In the genomic region with DNA sequence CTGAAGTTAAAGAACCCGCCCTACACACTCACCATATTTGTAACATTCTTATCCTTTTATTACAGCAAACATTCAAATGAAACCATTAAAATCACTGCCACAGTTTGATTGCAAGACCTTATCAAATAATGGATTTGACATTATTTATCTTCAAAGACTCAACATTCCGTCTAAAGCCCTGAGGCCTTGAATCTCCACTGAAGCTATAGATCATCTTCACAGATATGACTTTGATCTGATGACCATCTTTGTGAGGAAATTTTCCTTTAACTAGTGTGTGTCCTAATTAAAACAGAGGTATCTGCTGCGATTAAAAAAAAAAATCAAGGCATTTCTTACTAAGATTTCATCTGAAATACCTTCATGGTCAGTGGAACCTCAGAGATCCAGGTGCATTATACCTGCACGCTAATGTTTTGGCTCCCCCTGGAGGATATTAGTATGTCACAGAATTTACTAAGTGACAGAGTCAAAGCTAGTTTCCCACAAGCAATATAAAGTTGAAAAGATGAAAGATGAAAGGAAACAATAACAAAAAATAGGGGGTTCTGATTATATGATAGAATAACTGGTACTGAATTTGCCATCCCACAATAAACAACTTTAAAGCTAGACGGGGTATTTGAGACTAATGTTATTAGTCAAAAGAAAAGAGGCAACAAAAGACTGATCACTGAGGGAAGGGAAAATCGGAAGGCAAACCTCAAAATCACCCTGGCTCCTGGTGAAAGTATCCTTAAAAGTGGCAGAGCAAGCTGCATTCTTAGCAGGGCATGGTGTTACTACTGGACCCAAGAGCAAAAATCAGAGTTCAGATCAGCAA, we compare ENCODE assay signal across 8 cellular contexts.
DNase-seq lines count a peak whose midpoint lies in the region; ATAC-seq, FAIRE-seq and TF ChIP-seq lines count a peak whose summit lies in the region.

No MANE protein-coding gene starts in this region.

- TF ChIP-seq CTCF in AG10803 (conservative IDR thresholded peaks at IDR 0.05; ENCODE audit: low read length), result peak; percentile 67
- peak; percentile 90 for TF ChIP-seq CTCF in HFFc6 (IDR thresholded peaks at IDR 0.05)
- TF ChIP-seq CTCF in RWPE1 (conservative IDR thresholded peaks at IDR 0.05; ENCODE audit: low read depth), result peak; percentile 68
- peak; percentile 47 for TF ChIP-seq CTCF in kidney (IDR thresholded peaks at IDR 0.05; ENCODE audit: borderline replicate concordance, extremely low read depth, insufficient read depth)
- no peak for TF ChIP-seq CTCF in CD4-positive, alpha-beta T cell (IDR thresholded peaks at IDR 0.05)

- no peak overlapping the region; the same call in 1 of the 2 replicates for H3K27ac Mint-ChIP-seq in HFFc6
- H3K27ac Mint-ChIP-seq in CD4-positive, alpha-beta T cell, result no peak overlapping the region
- H3K27ac Mint-ChIP-seq in activated T-helper 2 cell treated with anti-CD3 and anti-CD28 coated beads, Interferon-gamma antibody, Interleukin-2, Interleukin-4, amounts not matched to agents 10 μg/mL and 5 μg/mL and 100 μg/mL, durations not matched to agents 14 hours and 24 hours and 36 hours, result no peak overlapping the region

- POLR2A ChIA-PET in RWPE1 (lab: Yijun Ruan, JAX; ENCODE audit: low non-redundant PET), result no interaction called here
- POLR2A ChIA-PET in CD4-positive, alpha-beta T cell (lab: Charles Lee), result interaction anchor here (0.6 kb wide), 1 partner anchor 17 kb away, joined by 3 read pairs; no protein-coding TSS in a partner anchor

- H3K9ac ChIP-seq in kidney (ENCODE audit: low read length in 2 of 2), result no peak overlapping the region

- H3K4me1 ChIP-seq in kidney (ENCODE audit: control insufficient read depth in 1 of 2, insufficient read depth in 1 of 2, low read depth in 1 of 2, low read length in 2 of 2), result no peaks in the 10 kb centered on the region

- no peak overlapping the region for H3K4me3 ChIP-seq in AG10803 (ENCODE audit: low read length)
- no peak overlapping the region for H3K4me3 ChIP-seq in kidney (ENCODE audit: low read length in 2 of 2)

- no peaks in the 10 kb centered on the region for H3K27me3 ChIP-seq in CD4-positive, alpha-beta T cell (ENCODE audit: control insufficient read depth, insufficient read depth, low read length)

- H3K36me3 Mint-ChIP-seq in HFFc6 (ENCODE audit: low read depth), result no peaks in the 10 kb centered on the region
- no peaks in the 10 kb centered on the region for H3K36me3 Mint-ChIP-seq in CD4-positive, alpha-beta T cell (ENCODE audit: low read depth)
- no peaks in the 10 kb centered on the region for H3K36me3 Mint-ChIP-seq in activated T-helper 2 cell treated with anti-CD3 and anti-CD28 coated beads, Interferon-gamma antibody, Interleukin-2, Interleukin-4, amounts not matched to agents 10 μg/mL and 5 μg/mL and 100 μg/mL, durations not matched to agents 14 hours and 24 hours and 36 hours (ENCODE audit: low read depth)

- no peaks in the 10 kb centered on the region for H3K9me3 ChIP-seq in kidney (ENCODE audit: control insufficient read depth in 1 of 2, low read length in 2 of 2)
- H3K9me3 ChIP-seq in CD4-positive, alpha-beta T cell (ENCODE audit: control insufficient read depth, low read length), result no peaks in the 10 kb centered on the region

- H3K27ac ChIP-seq in RWPE1 (no peak overlapping the region), kidney (ENCODE audit: low read depth in 2 of 2, low read length in 2 of 2) (no peak overlapping the region)
- H3K27ac ChIP-seq in CD4-positive, alpha-beta T cell (ENCODE audit: low read depth, low read length), result no peak overlapping the region

- H3K4me3 Mint-ChIP-seq in HFFc6, result peak overlapping the region; percentile 68; the same call in 1 of the 2 replicates
- H3K4me3 Mint-ChIP-seq in CD4-positive, alpha-beta T cell, result no peak overlapping the region
- no peak overlapping the region for H3K4me3 Mint-ChIP-seq in activated T-helper 2 cell treated with anti-CD3 and anti-CD28 coated beads, Interferon-gamma antibody, Interleukin-2, Interleukin-4, amounts not matched to agents 10 μg/mL and 5 μg/mL and 100 μg/mL, durations not matched to agents 14 hours and 24 hours and 36 hours (ENCODE audit: low read depth)

- CTCF ChIA-PET in RWPE1 (lab: Yijun Ruan, JAX), result interaction anchor here (0.5 to 1.8 kb wide), 30 partner anchors 10 to 922 kb away, joined by 3 to 11 read pairs (median 3); no protein-coding TSS in a partner anchor
- CTCF ChIA-PET in CD4-positive, alpha-beta T cell (lab: Charles Lee), result no interaction called here

- FAIRE-seq in kidney (lab: Jason Lieb, UNC), result no peak

- no peaks in the 10 kb centered on the region for H3K27me3 Mint-ChIP-seq in HFFc6 (ENCODE audit: insufficient read depth)
- H3K27me3 Mint-ChIP-seq in CD4-positive, alpha-beta T cell, result no peaks in the 10 kb centered on the region
- no peaks in the 10 kb centered on the region for H3K27me3 Mint-ChIP-seq in activated T-helper 2 cell treated with anti-CD3 and anti-CD28 coated beads, Interferon-gamma antibody, Interleukin-2, Interleukin-4, amounts not matched to agents 10 μg/mL and 5 μg/mL and 100 μg/mL, durations not matched to agents 14 hours and 24 hours and 36 hours (ENCODE audit: low read depth)

- peaks cover 25% of the 10 kb centered on the region for H3K4me1 Mint-ChIP-seq in HFFc6 (ENCODE audit: low read depth)
- no peaks in the 10 kb centered on the region for H3K4me1 Mint-ChIP-seq in CD4-positive, alpha-beta T cell (ENCODE audit: low read depth)
- H3K4me1 Mint-ChIP-seq in activated T-helper 2 cell treated with anti-CD3 and anti-CD28 coated beads, Interferon-gamma antibody, Interleukin-2, Interleukin-4, amounts not matched to agents 10 μg/mL and 5 μg/mL and 100 μg/mL, durations not matched to agents 14 hours and 24 hours and 36 hours (ENCODE audit: low read depth), result no peaks in the 10 kb centered on the region

- no peak for ATAC-seq in CD4-positive, alpha-beta T cell (ENCODE audit: poor library complexity)

- H3K9me3 Mint-ChIP-seq in HFFc6, result no peaks in the 10 kb centered on the region
- H3K9me3 Mint-ChIP-seq in CD4-positive, alpha-beta T cell, result no peaks in the 10 kb centered on the region
- H3K9me3 Mint-ChIP-seq in activated T-helper 2 cell treated with anti-CD3 and anti-CD28 coated beads, Interferon-gamma antibody, Interleukin-2, Interleukin-4, amounts not matched to agents 10 μg/mL and 5 μg/mL and 100 μg/mL, durations not matched to agents 14 hours and 24 hours and 36 hours, result peaks cover 4% of the 10 kb centered on the region

- DNase-seq in AG10803 (ENCODE audit: low read depth) (peak; percentile 25), HFFc6 (no peak), RWPE1 (ENCODE audit: low spot score) (peak; percentile 7), kidney (no peak), epidermal melanocyte (ENCODE audit: insufficient read length, low spot score) (no peak)
- DNase-seq in CD4-positive, alpha-beta T cell, result no peak
- no peak for DNase-seq in activated CD8-positive, alpha-beta memory T cell treated with anti-CD3 and anti-CD28 coated beads, Interleukin-2, amount 50 U/mL, for 4 hours
- no peak for DNase-seq in activated T-helper 2 cell treated with anti-CD3 and anti-CD28 coated beads, Interferon-gamma antibody, Interleukin-2, Interleukin-4, amounts not matched to agents 10 μg/mL and 5 μg/mL and 100 μg/mL, durations not matched to agents 14 hours and 24 hours and 36 hours (ENCODE audit: low spot score)

- no peaks in the 10 kb centered on the region for H3K36me3 ChIP-seq in kidney (ENCODE audit: control insufficient read depth in 1 of 2, insufficient read depth in 2 of 2, low read length in 2 of 2)

- intact Hi-C loops in kidney (cut with DNase I), result no loop called here
- intact Hi-C loops in CD4-positive, alpha-beta T cell (cut with DNase I, micrococcal nuclease), result loop anchor here in 1 of 2 experiments (10.0 kb wide), 1 partner anchor 917 kb away; no protein-coding TSS in a partner anchor
- intact Hi-C loops in activated T-helper 2 cell treated with anti-CD3 and anti-CD28 coated beads, Interferon-gamma antibody, Interleukin-2, Interleukin-4, amounts not matched to agents 10 μg/mL and 5 μg/mL and 100 μg/mL, durations not matched to agents 14 hours and 24 hours and 36 hours (cut with micrococcal nuclease), result loop anchor here (5.0 kb wide), 1 partner anchor 919 kb away; no protein-coding TSS in a partner anchor

Comparison
In these comparisons a context has a peak if more than half of its experiments do, and no peak if none do; other contexts are left out.
1. DNase-seq: peak in AG10803 (single experiment) and RWPE1 (single experiment); none in HFFc6 (single experiment), kidney (single experiment), epidermal melanocyte (single experiment), CD4-positive, alpha-beta T cell (0 of 10), activated CD8-positive, alpha-beta memory T cell treated with anti-CD3 and anti-CD28 coated beads, Interleukin-2, amount 50 U/mL, for 4 hours (single experiment) and activated T-helper 2 cell treated with anti-CD3 and anti-CD28 coated beads, Interferon-gamma antibody, Interleukin-2, Interleukin-4, amounts not matched to agents 10 μg/mL and 5 μg/mL and 100 μg/mL, durations not matched to agents 14 hours and 24 hours and 36 hours (single experiment).